Comparison of ENCODE assay signal across 1 cellular context in genomic region chr3:5051772-5052171, GRCh38.
TF ChIP-seq lines count a peak whose summit lies in the region.

No MANE protein-coding gene starts in this region.

TF ChIP-seq in GM12878, 131 proteins besides CTCF, POLR2A, EP300 and RAD21 (continued from another document):
- TF ChIP-seq ZBTB11 (CRISPR knock-in tag; IDR thresholded peaks at IDR 0.05) (no peak), SKIL (IDR thresholded peaks at IDR 0.05; ENCODE audit: low read depth, poor library complexity, severe bottlenecking) (peak; percentile 89), BHLHE40 (IDR thresholded peaks at IDR 0.05; ENCODE audit: borderline replicate concordance in 1 of 2, low read depth in 2 of 2, low read length in 1 of 2) (peak in 1 of 2 experiments; percentile 76; a peak in 2 of 4 replicates)
